22 cellular contexts compared by ENCODE assay signal in the genomic region with DNA sequence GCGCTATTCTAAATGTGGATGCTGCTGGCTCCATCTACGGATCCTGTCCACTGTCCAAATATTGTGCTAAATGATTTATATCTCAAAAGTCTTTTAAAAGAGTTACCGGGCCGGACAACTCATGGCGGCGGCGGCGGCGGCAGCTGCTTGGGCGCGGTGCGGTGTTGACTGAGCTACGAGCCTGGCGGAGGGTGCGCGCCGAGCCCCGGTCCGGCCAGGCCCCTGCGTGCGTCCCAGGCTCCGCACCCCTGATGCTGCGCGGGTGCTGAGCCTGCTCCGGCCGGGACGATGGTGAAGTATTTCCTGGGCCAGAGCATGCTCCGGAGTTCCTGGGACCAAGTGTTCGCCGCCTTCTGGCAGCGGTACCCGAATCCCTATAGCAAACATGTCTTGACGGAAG.
"Had no signal": no experiment of that assay in that cellular context is flagged by ENCODE, and none has a peak within 500 bp of the region (broad histone marks: within the 10 kb centered on the region; RNA-seq: fewer than 3 reads in every experiment).

No MANE protein-coding gene starts in this region.

- H3K27ac ChIP-seq: SJSA1, SK-N-MC had no signal

- H3K36me3 ChIP-seq: SJSA1 had no signal

- H3K9me3 ChIP-seq: SJSA1 had no signal

- FAIRE-seq: RCC 7860 had no signal

- DNase-seq: KBM-7, MV-4-11, NCI-H1048, NCI-H1105 treated with DMSO at 0.1 percent for 48 hours, NCI-H1417 treated with DMSO at 0.1 percent for 48 hours, NCI-H146, NCI-H1694 treated with DMSO at 0.1 percent for 48 hours, NCI-H1930, NCI-H2081 treated with DMSO at 0.1 percent for 48 hours, NCI-H2171, NCI-H226, NCI-H446, NCI-H510A, NCI-H524 treated with DMSO at 0.1 percent for 48 hours, NCI-H69, NCI-H774, Right ventricle myocardium superior, RPMI8226, SIG-M5 had no signal

- H3K27me3 ChIP-seq: SJSA1 had no signal

- H3K4me1 ChIP-seq: SJSA1 had no signal

- H3K4me3 ChIP-seq: SJSA1, SK-N-MC had no signal
